In genomic region chr1:12717301-12717838, GRCh38 we compare ENCODE assay signal across 17 cellular contexts. TPM values are rescaled to one million over a fixed set of nuclear protein-coding genes. Genes with fewer than 3 reads are reported as not detected.
DNase-seq lines count a peak whose midpoint lies in the region; ATAC-seq and TF ChIP-seq lines count a peak whose summit lies in the region.
"Had no signal": no experiment of that assay in that cellular context is flagged by ENCODE, and none has a peak within 500 bp of the region (broad histone marks: within the 10 kb centered on the region; RNA-seq: fewer than 3 reads in every experiment).

No MANE protein-coding gene starts in this region.

- H3K27me3 Mint-ChIP-seq in WTC11 (ENCODE audit: low read depth) = no peaks in the 10 kb centered on the region
- peaks cover 72 to 73% of the 10 kb centered on the region in 2 donors for H3K27me3 Mint-ChIP-seq in effector memory CD8-positive, alpha-beta T cell

- TF ChIP-seq POLR2A in prostate gland (IDR thresholded peaks at IDR 0.05) = no peak

- H3K36me3 ChIP-seq in H7 (replicated peaks; ENCODE audit: control insufficient read depth, insufficient read depth, low read length) = no peaks in the 10 kb centered on the region
- H3K36me3 ChIP-seq in iPS-15b (ENCODE audit: control insufficient read depth, insufficient read depth, low read length) = no peaks in the 10 kb centered on the region
- no peaks in the 10 kb centered on the region for H3K36me3 ChIP-seq in prostate gland

- H3K4me3 ChIP-seq in H7 (ENCODE audit: insufficient read depth, low read depth, low read length) (no peak overlapping the region), iPS-15b (ENCODE audit: low read depth, low read length) (peak overlapping the region; percentile 46), prostate gland (no peak overlapping the region)

- 84% methylated on average over 7 of the region's 7 CpGs for WGBS in prostate gland

- H3K9ac ChIP-seq in iPS-15b (ENCODE audit: low read depth, low read length) = no peak overlapping the region

- H3K27me3 ChIP-seq in H7 (ENCODE audit: control insufficient read depth, insufficient read depth, low read length) (no peaks in the 10 kb centered on the region), iPS-15b (ENCODE audit: control insufficient read depth, insufficient read depth, low read length) (no peaks in the 10 kb centered on the region), prostate gland (replicated peaks; ENCODE audit: insufficient read depth) (no peaks in the 10 kb centered on the region)

- peaks cover 84% of the 10 kb centered on the region for H3K4me1 Mint-ChIP-seq in WTC11
- H3K4me1 Mint-ChIP-seq in effector memory CD8-positive, alpha-beta T cell (ENCODE audit: low read depth in 2 of 2) = no peaks in the 10 kb centered on the region
- H3K4me1 Mint-ChIP-seq: B cell; CD4-positive, alpha-beta memory T cell had no signal

- CTCF ChIA-PET in WTC11 (lab: Charles Lee) = interaction anchor here (1.0 to 1.7 kb wide), 2 partner anchors 15 to 116 kb away, joined by 4 read pairs; no protein-coding TSS in a partner anchor

- ATAC-seq in WTC11 (peak; percentile 23; the same call in 1 of the 2 replicates), GM19035 (IDR thresholded peaks at IDR 0.05; ENCODE audit: unreplicated experiment) (no peak)
- ATAC-seq in effector memory CD8-positive, alpha-beta T cell (replicated peaks) = no peak

- POLR2A ChIA-PET in WTC11 (lab: Charles Lee) = no interaction called here

- no peak overlapping the region for H3K27ac ChIP-seq in prostate gland

- H3K9me3 ChIP-seq in iPS-15b (ENCODE audit: control insufficient read depth, insufficient read depth, low read length) (no peaks in the 10 kb centered on the region), prostate gland (no peaks in the 10 kb centered on the region)

- H3K4me3 Mint-ChIP-seq in WTC11 = peak overlapping the region; percentile 30; the same call in 1 of the 2 replicates
- H3K4me3 Mint-ChIP-seq in effector memory CD8-positive, alpha-beta T cell = no peak overlapping the region
- H3K4me3 Mint-ChIP-seq: B cell; CD4-positive, alpha-beta memory T cell; HFFc6 had no signal

- peaks cover 41% of the 10 kb centered on the region for H3K4me1 ChIP-seq in iPS-15b (ENCODE audit: control insufficient read depth, insufficient read depth, low read length)
- no peaks in the 10 kb centered on the region for H3K4me1 ChIP-seq in prostate gland (replicated peaks)

- TF ChIP-seq CTCF in WTC11 (IDR thresholded peaks at IDR 0.05) (no peak), prostate gland (IDR thresholded peaks at IDR 0.05) (no peak)

- no peaks in the 10 kb centered on the region for H3K36me3 Mint-ChIP-seq in WTC11
- H3K36me3 Mint-ChIP-seq in effector memory CD8-positive, alpha-beta T cell (ENCODE audit: insufficient read depth) = no peaks in the 10 kb centered on the region
- H3K36me3 Mint-ChIP-seq: CD4-positive, alpha-beta memory T cell had no signal

- peak overlapping the region; percentile 86 for H3K27ac Mint-ChIP-seq in WTC11
- no peak overlapping the region for H3K27ac Mint-ChIP-seq in effector memory CD8-positive, alpha-beta T cell
- H3K27ac Mint-ChIP-seq: B cell; CD4-positive, alpha-beta memory T cell; HFFc6 had no signal

- DNase-seq in H7 = peak; percentile 30
- no peak for DNase-seq in WTC11 (ENCODE audit: low spot score)
- DNase-seq in amygdala (lab: John Stamatoyannopoulos, UW) = no peak
- no peak for DNase-seq in prostate gland (ENCODE audit: low spot score)
- no peak for DNase-seq in effector memory CD8-positive, alpha-beta T cell
- DNase-seq: C1 segment of cervical spinal cord; CD4-positive, alpha-beta memory T cell; DMS79; GF-D8; HCEC 1CT; HFFc6; IMR-90; KBM-7 had no signal

- no peaks in the 10 kb centered on the region for H3K9me3 Mint-ChIP-seq in WTC11
- no peaks in the 10 kb centered on the region for H3K9me3 Mint-ChIP-seq in effector memory CD8-positive, alpha-beta T cell
- H3K9me3 Mint-ChIP-seq: CD4-positive, alpha-beta memory T cell had no signal

- intact Hi-C loops in prostate gland (cut with DNase I) = no loop called here

TF ChIP-seq in WTC11, 78 proteins besides CTCF, POLR2A, EP300 and RAD21:
- TF ChIP-seq FOXK1 (CRISPR knock-in tag; IDR thresholded peaks at IDR 0.05) (0 out of 2 replicates have a peak, but pooled peaks have one; percentile 38), AR (CRISPR knock-in tag; IDR thresholded peaks at IDR 0.05) (no peak)

RNA-seq across cellular contexts. Expression of gene AADACL3, which starts 1.5 kb away (rescaled TPM):
- total RNA-seq in H7 (2014; rRNA removed; shearing (Covaris generic)) = 0.22 and 0.28 TPM in 2 replicates
- total RNA-seq in WTC11 (2021) (0.77 to 0.94 TPM (median 0.78 TPM) in 3 replicates), prostate gland (not detected)
- total RNA-seq: B cell; CD4-positive, alpha-beta memory T cell; HFFc6; HT1080; IMR-90 had no signal

RNA-seq across cellular contexts. Expression of gene CFAP107, which starts 28.6 kb away (rescaled TPM):
- not detected in 2 replicates for total RNA-seq in H7 (2014; rRNA removed; shearing (Covaris generic))
- total RNA-seq in WTC11 (2021) (not detected in 3 replicates), prostate gland (1 to 10 TPM in 1 of 2 donors, not detected in 1; 1.1 TPM)
- total RNA-seq: B cell; CD4-positive, alpha-beta memory T cell; HFFc6; HT1080; IMR-90 had no signal

RNA-seq across cellular contexts. Expression of gene PRAMEF12, which starts 56.2 kb away (rescaled TPM):
- not detected in 2 replicates for total RNA-seq in H7 (2014; rRNA removed; shearing (Covaris generic))
- total RNA-seq in WTC11 (2021) (not detected in 3 replicates), prostate gland (not detected)
- total RNA-seq: B cell; CD4-positive, alpha-beta memory T cell; HFFc6; HT1080; IMR-90 had no signal
